In genomic region chr7:143836622-143837021, GRCh38 we compare ENCODE assay signal across 8 cellular contexts.
A peak's percentile ranks its signal among the peaks of the same experiment; 100 is the strongest.
DNase-seq lines count a peak whose midpoint lies in the region; ATAC-seq and TF ChIP-seq lines count a peak whose summit lies in the region.
"Not testable (repeated sequence)": the region's sequence is repeated elsewhere in the genome, so short reads cannot be mapped to it uniquely, and the experiment has no call there.

No MANE protein-coding gene starts in this region.

- not testable (repeated sequence) for H3K4me1 ChIP-seq in foreskin keratinocyte

- H3K27ac ChIP-seq in foreskin keratinocyte; substantia nigra (ENCODE audit: low read depth, low read length, poor library complexity, severe bottlenecking): not testable (repeated sequence)

- DNase-seq in NCI-H1092 treated with DMSO at 0.1 percent for 48 hours (lab: John Stamatoyannopoulos, UW), result peak; percentile 49
- DNase-seq in activated gamma-delta T cell treated with Interleukin-2 at 50 U/mL for 16 hours, result peak; percentile 95
- DNase-seq in foreskin keratinocyte, result not testable (repeated sequence)
- DNase-seq in posterior vena cava (ENCODE audit: low spot score), result peak; percentile 98
- DNase-seq in substantia nigra (lab: John Stamatoyannopoulos, UW), result peak; percentile 3 to 91 (median 77)

- H3K4me3 Mint-ChIP-seq in T-helper 1 cell treated with Interleukin-12 subunit alpha and Interleukin-12 subunit beta and Interleukin-4 antibody, amounts not matched to agents 30 μg/mL and 1 μg/mL, for 36 hours, result peak overlapping the region; percentile 69

- H3K27ac Mint-ChIP-seq in T-helper 1 cell treated with Interleukin-12 subunit alpha and Interleukin-12 subunit beta and Interleukin-4 antibody, amounts not matched to agents 30 μg/mL and 1 μg/mL, for 36 hours, result peak overlapping the region; percentile 70

- intact Hi-C loops in posterior vena cava (cut with DNase I), result not testable (repeated sequence)

- H3K9me3 Mint-ChIP-seq in T-helper 1 cell treated with Interleukin-12 subunit alpha and Interleukin-12 subunit beta and Interleukin-4 antibody, amounts not matched to agents 30 μg/mL and 1 μg/mL, for 36 hours, result not testable (repeated sequence)

- H3K36me3 Mint-ChIP-seq in T-helper 1 cell treated with Interleukin-12 subunit alpha and Interleukin-12 subunit beta and Interleukin-4 antibody, amounts not matched to agents 30 μg/mL and 1 μg/mL, for 36 hours (ENCODE audit: low read depth), result not testable (repeated sequence)

- ATAC-seq in GM18498 (IDR thresholded peaks at IDR 0.05; ENCODE audit: unreplicated experiment) (peak; percentile 82), HG02623 (IDR thresholded peaks at IDR 0.05; ENCODE audit: unreplicated experiment) (peak; percentile 78), foreskin keratinocyte (peak; percentile 94)

- H3K4me1 Mint-ChIP-seq in T-helper 1 cell treated with Interleukin-12 subunit alpha and Interleukin-12 subunit beta and Interleukin-4 antibody, amounts not matched to agents 30 μg/mL and 1 μg/mL, for 36 hours (ENCODE audit: low read depth), result not testable (repeated sequence)

- H3K27me3 ChIP-seq in foreskin keratinocyte, result not testable (repeated sequence)

- TF ChIP-seq CTCF in foreskin keratinocyte (conservative IDR thresholded peaks at IDR 0.05), result not testable (repeated sequence)

- H3K27me3 Mint-ChIP-seq in T-helper 1 cell treated with Interleukin-12 subunit alpha and Interleukin-12 subunit beta and Interleukin-4 antibody, amounts not matched to agents 30 μg/mL and 1 μg/mL, for 36 hours (ENCODE audit: low read depth), result not testable (repeated sequence)
